In genomic region chr13:66803013-66803739, GRCh38 we compare ENCODE assay signal across 1 cellular context.
TF ChIP-seq lines count a peak whose summit lies in the region.

No MANE protein-coding gene starts in this region.

TF ChIP-seq in GM23338, 12 proteins besides CTCF, POLR2A, EP300 and RAD21 (continued from another document):
- TF ChIP-seq, protein P1, sequence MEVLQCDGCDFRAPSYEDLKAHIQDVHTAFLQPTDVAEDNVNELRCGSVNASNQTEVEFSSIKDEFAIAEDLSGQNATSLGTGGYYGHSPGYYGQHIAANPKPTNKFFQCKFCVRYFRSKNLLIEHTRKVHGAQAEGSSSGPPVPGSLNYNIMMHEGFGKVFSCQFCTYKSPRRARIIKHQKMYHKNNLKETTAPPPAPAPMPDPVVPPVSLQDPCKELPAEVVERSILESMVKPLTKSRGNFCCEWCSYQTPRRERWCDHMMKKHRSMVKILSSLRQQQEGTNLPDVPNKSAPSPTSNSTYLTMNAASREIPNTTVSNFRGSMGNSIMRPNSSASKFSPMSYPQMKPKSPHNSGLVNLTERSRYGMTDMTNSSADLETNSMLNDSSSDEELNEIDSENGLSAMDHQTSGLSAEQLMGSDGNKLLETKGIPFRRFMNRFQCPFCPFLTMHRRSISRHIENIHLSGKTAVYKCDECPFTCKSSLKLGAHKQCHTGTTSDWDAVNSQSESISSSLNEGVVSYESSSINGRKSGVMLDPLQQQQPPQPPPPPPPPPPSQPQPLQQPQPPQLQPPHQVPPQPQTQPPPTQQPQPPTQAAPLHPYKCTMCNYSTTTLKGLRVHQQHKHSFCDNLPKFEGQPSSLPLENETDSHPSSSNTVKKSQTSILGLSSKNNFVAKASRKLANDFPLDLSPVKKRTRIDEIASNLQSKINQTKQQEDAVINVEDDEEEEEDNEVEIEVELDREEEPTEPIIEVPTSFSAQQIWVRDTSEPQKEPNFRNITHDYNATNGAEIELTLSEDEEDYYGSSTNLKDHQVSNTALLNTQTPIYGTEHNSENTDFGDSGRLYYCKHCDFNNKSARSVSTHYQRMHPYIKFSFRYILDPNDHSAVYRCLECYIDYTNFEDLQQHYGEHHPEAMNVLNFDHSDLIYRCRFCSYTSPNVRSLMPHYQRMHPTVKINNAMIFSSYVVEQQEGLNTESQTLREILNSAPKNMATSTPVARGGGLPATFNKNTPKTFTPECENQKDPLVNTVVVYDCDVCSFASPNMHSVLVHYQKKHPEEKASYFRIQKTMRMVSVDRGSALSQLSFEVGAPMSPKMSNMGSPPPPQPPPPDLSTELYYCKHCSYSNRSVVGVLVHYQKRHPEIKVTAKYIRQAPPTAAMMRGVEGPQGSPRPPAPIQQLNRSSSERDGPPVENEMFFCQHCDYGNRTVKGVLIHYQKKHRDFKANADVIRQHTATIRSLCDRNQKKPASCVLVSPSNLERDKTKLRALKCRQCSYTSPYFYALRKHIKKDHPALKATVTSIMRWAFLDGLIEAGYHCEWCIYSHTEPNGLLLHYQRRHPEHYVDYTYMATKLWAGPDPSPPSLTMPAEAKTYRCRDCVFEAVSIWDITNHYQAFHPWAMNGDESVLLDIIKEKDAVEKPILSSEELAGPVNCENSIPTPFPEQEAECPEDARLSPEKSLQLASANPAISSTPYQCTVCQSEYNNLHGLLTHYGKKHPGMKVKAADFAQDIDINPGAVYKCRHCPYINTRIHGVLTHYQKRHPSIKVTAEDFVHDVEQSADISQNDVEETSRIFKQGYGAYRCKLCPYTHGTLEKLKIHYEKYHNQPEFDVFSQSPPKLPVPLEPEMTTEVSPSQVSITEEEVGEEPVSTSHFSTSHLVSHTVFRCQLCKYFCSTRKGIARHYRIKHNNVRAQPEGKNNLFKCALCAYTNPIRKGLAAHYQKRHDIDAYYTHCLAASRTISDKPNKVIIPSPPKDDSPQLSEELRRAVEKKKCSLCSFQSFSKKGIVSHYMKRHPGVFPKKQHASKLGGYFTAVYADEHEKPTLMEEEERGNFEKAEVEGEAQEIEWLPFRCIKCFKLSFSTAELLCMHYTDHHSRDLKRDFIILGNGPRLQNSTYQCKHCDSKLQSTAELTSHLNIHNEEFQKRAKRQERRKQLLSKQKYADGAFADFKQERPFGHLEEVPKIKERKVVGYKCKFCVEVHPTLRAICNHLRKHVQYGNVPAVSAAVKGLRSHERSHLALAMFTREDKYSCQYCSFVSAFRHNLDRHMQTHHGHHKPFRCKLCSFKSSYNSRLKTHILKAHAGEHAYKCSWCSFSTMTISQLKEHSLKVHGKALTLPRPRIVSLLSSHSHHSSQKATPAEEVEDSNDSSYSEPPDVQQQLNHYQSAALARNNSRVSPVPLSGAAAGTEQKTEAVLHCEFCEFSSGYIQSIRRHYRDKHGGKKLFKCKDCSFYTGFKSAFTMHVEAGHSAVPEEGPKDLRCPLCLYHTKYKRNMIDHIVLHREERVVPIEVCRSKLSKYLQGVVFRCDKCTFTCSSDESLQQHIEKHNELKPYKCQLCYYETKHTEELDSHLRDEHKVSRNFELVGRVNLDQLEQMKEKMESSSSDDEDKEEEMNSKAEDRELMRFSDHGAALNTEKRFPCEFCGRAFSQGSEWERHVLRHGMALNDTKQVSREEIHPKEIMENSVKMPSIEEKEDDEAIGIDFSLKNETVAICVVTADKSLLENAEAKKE (CRISPR knock-in tag; IDR thresholded peaks at IDR 0.05) = no peak
- no peak for TF ChIP-seq EZH2phosphoT487 (IDR thresholded peaks at IDR 0.05; ENCODE audit: unreplicated experiment)
- TF ChIP-seq, protein P2, sequence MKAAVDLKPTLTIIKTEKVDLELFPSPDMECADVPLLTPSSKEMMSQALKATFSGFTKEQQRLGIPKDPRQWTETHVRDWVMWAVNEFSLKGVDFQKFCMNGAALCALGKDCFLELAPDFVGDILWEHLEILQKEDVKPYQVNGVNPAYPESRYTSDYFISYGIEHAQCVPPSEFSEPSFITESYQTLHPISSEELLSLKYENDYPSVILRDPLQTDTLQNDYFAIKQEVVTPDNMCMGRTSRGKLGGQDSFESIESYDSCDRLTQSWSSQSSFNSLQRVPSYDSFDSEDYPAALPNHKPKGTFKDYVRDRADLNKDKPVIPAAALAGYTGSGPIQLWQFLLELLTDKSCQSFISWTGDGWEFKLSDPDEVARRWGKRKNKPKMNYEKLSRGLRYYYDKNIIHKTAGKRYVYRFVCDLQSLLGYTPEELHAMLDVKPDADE (IDR thresholded peaks at IDR 0.05) = no peak
- no peak for TF ChIP-seq EZH2 (IDR thresholded peaks at IDR 0.05; ENCODE audit: low read depth, unreplicated experiment)
- no peak for TF ChIP-seq NANOG (IDR thresholded peaks at IDR 0.05; ENCODE audit: borderline replicate concordance)
- TF ChIP-seq, protein P3, sequence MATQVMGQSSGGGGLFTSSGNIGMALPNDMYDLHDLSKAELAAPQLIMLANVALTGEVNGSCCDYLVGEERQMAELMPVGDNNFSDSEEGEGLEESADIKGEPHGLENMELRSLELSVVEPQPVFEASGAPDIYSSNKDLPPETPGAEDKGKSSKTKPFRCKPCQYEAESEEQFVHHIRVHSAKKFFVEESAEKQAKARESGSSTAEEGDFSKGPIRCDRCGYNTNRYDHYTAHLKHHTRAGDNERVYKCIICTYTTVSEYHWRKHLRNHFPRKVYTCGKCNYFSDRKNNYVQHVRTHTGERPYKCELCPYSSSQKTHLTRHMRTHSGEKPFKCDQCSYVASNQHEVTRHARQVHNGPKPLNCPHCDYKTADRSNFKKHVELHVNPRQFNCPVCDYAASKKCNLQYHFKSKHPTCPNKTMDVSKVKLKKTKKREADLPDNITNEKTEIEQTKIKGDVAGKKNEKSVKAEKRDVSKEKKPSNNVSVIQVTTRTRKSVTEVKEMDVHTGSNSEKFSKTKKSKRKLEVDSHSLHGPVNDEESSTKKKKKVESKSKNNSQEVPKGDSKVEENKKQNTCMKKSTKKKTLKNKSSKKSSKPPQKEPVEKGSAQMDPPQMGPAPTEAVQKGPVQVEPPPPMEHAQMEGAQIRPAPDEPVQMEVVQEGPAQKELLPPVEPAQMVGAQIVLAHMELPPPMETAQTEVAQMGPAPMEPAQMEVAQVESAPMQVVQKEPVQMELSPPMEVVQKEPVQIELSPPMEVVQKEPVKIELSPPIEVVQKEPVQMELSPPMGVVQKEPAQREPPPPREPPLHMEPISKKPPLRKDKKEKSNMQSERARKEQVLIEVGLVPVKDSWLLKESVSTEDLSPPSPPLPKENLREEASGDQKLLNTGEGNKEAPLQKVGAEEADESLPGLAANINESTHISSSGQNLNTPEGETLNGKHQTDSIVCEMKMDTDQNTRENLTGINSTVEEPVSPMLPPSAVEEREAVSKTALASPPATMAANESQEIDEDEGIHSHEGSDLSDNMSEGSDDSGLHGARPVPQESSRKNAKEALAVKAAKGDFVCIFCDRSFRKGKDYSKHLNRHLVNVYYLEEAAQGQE (IDR thresholded peaks at IDR 0.05; ENCODE audit: unreplicated experiment) = no peak
- TF ChIP-seq CREB1 (CRISPR knock-in tag; IDR thresholded peaks at IDR 0.05; ENCODE audit: low read depth) = no peak
